18 cellular contexts compared by ENCODE assay signal in the genomic region with DNA sequence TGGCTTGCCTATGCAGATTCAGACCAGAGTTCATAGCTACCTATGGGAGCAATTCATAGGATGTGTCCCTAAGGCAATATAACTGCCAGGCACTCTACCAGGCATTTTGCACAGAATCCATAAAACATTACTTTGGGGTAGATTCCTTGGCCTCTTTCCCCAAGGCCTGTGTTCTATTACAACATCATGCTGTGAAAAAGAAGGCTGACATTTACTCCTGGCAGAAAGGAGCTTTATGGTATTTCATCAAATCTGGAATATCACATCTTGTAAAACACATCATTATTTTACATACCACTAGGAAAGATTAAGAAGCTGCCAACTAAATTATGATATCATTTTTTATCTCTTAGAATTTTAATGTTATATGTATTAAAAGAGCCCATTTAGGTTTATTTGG.
DNase-seq lines count a peak whose midpoint lies in the region; ATAC-seq and TF ChIP-seq lines count a peak whose summit lies in the region.
"Had no signal": no experiment of that assay in that cellular context is flagged by ENCODE, and none has a peak within 500 bp of the region (broad histone marks: within the 10 kb centered on the region; RNA-seq: fewer than 3 reads in every experiment).

No MANE protein-coding gene starts in this region.

- peak; percentile 58 for DNase-seq in EH (ENCODE audit: low read depth)
- peak; percentile 18 for DNase-seq in NCI-H69 (lab: John Stamatoyannopoulos, UW)
- peak; percentile 57 for DNase-seq in fibroblast of gingiva (ENCODE audit: low read depth)
- peak; percentile 39 for DNase-seq in osteoblast (ENCODE audit: insufficient read length, low spot score, missing footprints)
- DNase-seq in heart left ventricle = no peak
- no peak for DNase-seq in gastrocnemius medialis
- DNase-seq in SKM-1 treated with dmso at 0.1 percent for 144 hours (lab: John Stamatoyannopoulos, UW; ENCODE audit: unreplicated experiment) = no peak
- DNase-seq in NCI-H187 (lab: John Stamatoyannopoulos, UW) = no peak
- DNase-seq: Caco-2; CD4-positive, CD25-positive, alpha-beta regulatory T cell; GOT3; KBM-7; NCI-H1436; NCI-H2081; NCI-H2227 treated with DMSO at 0.1 percent for 48 hours; NK-92 treated with Interleukin-12 subunit alpha and Interleukin-12 subunit beta, amount 100 ng/mL, for 24 hours; SHP77 treated with DMSO at 0.1 percent for 48 hours had no signal

- H3K4me3 ChIP-seq in osteoblast (ENCODE audit: insufficient read depth, low read length) = no peak overlapping the region
- H3K4me3 ChIP-seq in heart left ventricle = no peak overlapping the region
- no peak overlapping the region for H3K4me3 ChIP-seq in gastrocnemius medialis
- H3K4me3 ChIP-seq: A549 had no signal

- intact Hi-C loops in heart left ventricle (cut with DNase I) = no loop called here
- intact Hi-C loops in gastrocnemius medialis (cut with DNase I; ENCODE audit: low total_unique reads) = no loop called here

- no peaks in the 10 kb centered on the region for H3K9me3 ChIP-seq in osteoblast (ENCODE audit: low read depth, low read length)
- H3K9me3 ChIP-seq in heart left ventricle = no peaks in the 10 kb centered on the region
- H3K9me3 ChIP-seq in gastrocnemius medialis = no peaks in the 10 kb centered on the region
- H3K9me3 ChIP-seq: A549 had no signal

- H3K27ac ChIP-seq in osteoblast (ENCODE audit: low read depth, low read length) (no peak overlapping the region), heart left ventricle (no peak overlapping the region), gastrocnemius medialis (no peak overlapping the region)
- H3K27ac ChIP-seq: A549 had no signal

- H4K20me1 ChIP-seq in osteoblast (ENCODE audit: insufficient read depth, low read length) = no peaks in the 10 kb centered on the region

- H3K4me1 ChIP-seq in osteoblast (ENCODE audit: insufficient read depth, low read length) (peaks cover 3% of the 10 kb centered on the region), heart left ventricle (peaks cover 0 to 5% (median 1%) of the 10 kb centered on the region in 12 donors), gastrocnemius medialis (peaks cover 3 to 6% of the 10 kb centered on the region in 2 donors)
- H3K4me1 ChIP-seq: A549, Caco-2 had no signal

- no peak overlapping the region for H2AFZ ChIP-seq in osteoblast (ENCODE audit: low read length)

- no peak for TF ChIP-seq POLR2A in heart left ventricle (IDR thresholded peaks at IDR 0.05)
- no peak for TF ChIP-seq POLR2A in gastrocnemius medialis (IDR thresholded peaks at IDR 0.05)

- ATAC-seq in heart left ventricle (no peak), gastrocnemius medialis (no peak)
- ATAC-seq: A549 had no signal

- H3K27me3 ChIP-seq in osteoblast (ENCODE audit: insufficient read depth, low read length) = no peaks in the 10 kb centered on the region
- H3K27me3 ChIP-seq in heart left ventricle = no peaks in the 10 kb centered on the region
- H3K27me3 ChIP-seq in gastrocnemius medialis = no peaks in the 10 kb centered on the region

- in situ Hi-C loops in gastrocnemius medialis (cut with MboI; ENCODE audit: low sequenced_read_pairs in 4 of 4) = no loop called here

- no peaks in the 10 kb centered on the region for H3K36me3 ChIP-seq in osteoblast (ENCODE audit: insufficient read depth, low read length)
- H3K36me3 ChIP-seq in heart left ventricle = no peaks in the 10 kb centered on the region
- no peaks in the 10 kb centered on the region for H3K36me3 ChIP-seq in gastrocnemius medialis

- no peaks in the 10 kb centered on the region for H3K79me2 ChIP-seq in osteoblast (ENCODE audit: insufficient read depth, low read length)

- no peak for TF ChIP-seq CTCF in osteoblast (IDR thresholded peaks at IDR 0.05; ENCODE audit: extremely low read depth, low read depth, low read length)
- TF ChIP-seq CTCF in heart left ventricle (IDR thresholded peaks at IDR 0.05) = no peak
- no peak for TF ChIP-seq CTCF in gastrocnemius medialis (IDR thresholded peaks at IDR 0.05 in 4 of 5, conservative IDR thresholded peaks at IDR 0.05 in 1 of 5)

- H3K4me2 ChIP-seq in osteoblast (ENCODE audit: insufficient read depth, low read length) = no peak overlapping the region
- H3K4me2 ChIP-seq: A549 had no signal

Comparison
In these comparisons a context has a peak if more than half of its experiments do, and no peak if none do; other contexts are left out.
1. DNase-seq: peak in EH (single experiment), NCI-H69 (single experiment), fibroblast of gingiva (single experiment) and osteoblast (single experiment); none in heart left ventricle (0 of 5), gastrocnemius medialis (0 of 2), SKM-1 treated with dmso at 0.1 percent for 144 hours (single experiment) and NCI-H187 (0 of 2).